ENCODE assay signal across 20 cellular contexts in the genomic region with DNA sequence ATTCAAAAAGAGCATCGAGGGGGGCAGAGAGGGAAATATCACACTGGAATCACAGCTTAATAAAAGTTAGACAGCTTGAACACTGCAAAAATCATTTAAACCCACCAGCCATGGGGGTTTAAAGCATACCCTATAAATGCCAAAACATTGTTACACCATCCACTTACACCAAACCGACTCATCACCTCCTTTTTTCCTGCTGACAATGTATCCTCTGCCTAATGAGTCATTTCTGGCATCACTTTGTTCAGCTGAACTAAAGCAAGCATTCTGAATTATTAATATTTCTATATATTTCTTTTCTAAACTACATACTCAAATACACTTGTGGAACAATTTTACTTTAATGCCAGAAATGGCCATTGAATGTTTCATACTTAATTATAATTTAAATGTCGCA. TPM values are rescaled to one million over a fixed set of nuclear protein-coding genes. Genes with fewer than 3 reads are reported as not detected.
A peak's percentile ranks its signal among the peaks of the same experiment; 100 is the strongest.
DNase-seq lines count a peak whose midpoint lies in the region; ATAC-seq, FAIRE-seq and TF ChIP-seq lines count a peak whose summit lies in the region.
"Had no signal": no experiment of that assay in that cellular context is flagged by ENCODE, and none has a peak within 500 bp of the region (broad histone marks: within the 10 kb centered on the region; RNA-seq: fewer than 3 reads in every experiment).

No MANE protein-coding gene starts in this region.

- ATAC-seq in foreskin keratinocyte = peak; percentile 73
- ATAC-seq: A549, GM23338 had no signal

- TF ChIP-seq CTCF in choroid plexus epithelial cell (conservative IDR thresholded peaks at IDR 0.05; ENCODE audit: low read depth, low read length) (no peak), foreskin keratinocyte (conservative IDR thresholded peaks at IDR 0.05) (no peak)

- H3K27ac ChIP-seq in foreskin keratinocyte = no peak overlapping the region
- H3K27ac ChIP-seq: A549, BLaER1 had no signal

- FAIRE-seq in GM19239 (lab: Jason Lieb, UNC) = no peak
- FAIRE-seq: A549, GM12892 had no signal

- peaks cover 3% of the 10 kb centered on the region for H3K27me3 ChIP-seq in foreskin keratinocyte
- H3K27me3 ChIP-seq: BLaER1 had no signal

- no peaks in the 10 kb centered on the region for H3K4me1 ChIP-seq in foreskin keratinocyte
- H3K4me1 ChIP-seq: A549, BLaER1, Caco-2 had no signal

- no peak overlapping the region for H3K4me3 ChIP-seq in choroid plexus epithelial cell (ENCODE audit: low read depth, low read length)
- H3K4me3 ChIP-seq: A549, BLaER1, GM23338 had no signal

- peak; percentile 2 for DNase-seq in EL
- DNase-seq in HT1080 (ENCODE audit: low read depth) = peak; percentile 26
- peak; percentile 8 for DNase-seq in choroid plexus epithelial cell (ENCODE audit: low read depth)
- peak in 1 of 2 donors; percentile 18 for DNase-seq in foreskin keratinocyte
- DNase-seq in inferior parietal cortex (ENCODE audit: extremely low spot score) = no peak
- no peak for DNase-seq in stimulated activated CD4-positive, alpha-beta T cell treated with anti-CD3 and anti-CD28 coated beads, Interleukin-1b, Interleukin-23, amount 100 ng/mL, for 48 hours
- no peak for DNase-seq in stimulated activated CD4-positive, alpha-beta T cell treated with anti-CD3 and anti-CD28 coated beads, Interleukin-12 subunit alpha, Interleukin-12 subunit beta, amount 100 ng/mL, for 4 hours
- DNase-seq in GM19239 (ENCODE audit: insufficient read length, low spot score) = no peak
- DNase-seq: AML-193; Caco-2; CD8-positive, alpha-beta memory T cell; DMS79; GDM1; H7 had no signal

RNA-seq across cellular contexts. Expression of gene MC4R, which starts 21.6 kb away (rescaled TPM):
- total RNA-seq in HT1080 (2014; rRNA removed; shearing (Covaris generic)) = not detected in 2 replicates
- not detected in 2 replicates for polyA plus RNA-seq in HT1080 (2015; cell fraction: cytosol; rRNA removed)
- not detected in 2 replicates for polyA plus RNA-seq in HT1080 (2015; cell fraction: nucleus; rRNA removed)
- total RNA-seq in foreskin keratinocyte = not detected in 2 replicates
- not detected in 2 replicates for polyA plus RNA-seq in foreskin keratinocyte
- total RNA-seq: Caco-2; CD8-positive, alpha-beta memory T cell; GM23338; HT-29 had no signal
- polyA plus RNA-seq: AG04450; CD8-positive, alpha-beta memory T cell; GM23338 had no signal

Comparison
In these comparisons a context has a peak if more than half of its experiments do, and no peak if none do; other contexts are left out.
1. DNase-seq: peak in EL (single experiment), HT1080 (single experiment) and choroid plexus epithelial cell (single experiment); none in inferior parietal cortex (single experiment), stimulated activated CD4-positive, alpha-beta T cell treated with anti-CD3 and anti-CD28 coated beads, Interleukin-1b, Interleukin-23, amount 100 ng/mL, for 48 hours (single experiment), stimulated activated CD4-positive, alpha-beta T cell treated with anti-CD3 and anti-CD28 coated beads, Interleukin-12 subunit alpha, Interleukin-12 subunit beta, amount 100 ng/mL, for 4 hours (single experiment) and GM19239 (single experiment).